In genomic region chr11:107591098-107591445, GRCh38 we compare ENCODE assay signal across 8 cellular contexts. TPM values are rescaled to one million over a fixed set of nuclear protein-coding genes. Genes with fewer than 3 reads are reported as not detected.
DNase-seq lines count a peak whose midpoint lies in the region; ATAC-seq and TF ChIP-seq lines count a peak whose summit lies in the region.

Gene ELMOD1, plus strand, starts transcription at chr11:107591147. Its CDS starts 27,043 bp downstream, at chr11:107618190.

- H3K4me1 ChIP-seq in PC-9 (replicated peaks; ENCODE audit: insufficient read depth) = no peaks in the 10 kb centered on the region

- no peaks in the 10 kb centered on the region for H3K79me2 ChIP-seq in PC-9 (ENCODE audit: low read depth)

- TF ChIP-seq CTCF in PC-9 (conservative IDR thresholded peaks at IDR 0.05) = no peak
- no peak for TF ChIP-seq CTCF in astrocyte of the cerebellum (IDR thresholded peaks at IDR 0.05; ENCODE audit: low read depth, low read length, missing control alignments)

- H3K4me3 ChIP-seq in PC-9 (peak within 1 kb of the TSS; percentile 59), astrocyte of the cerebellum (ENCODE audit: low read depth, low read length) (peak within 1 kb of the TSS; percentile 67)

- POLR2A ChIA-PET in PC-9 (lab: Charles Lee; ENCODE audit: unreplicated experiment) = no interaction called here

- no peak within 1 kb of the TSS for H3K27ac ChIP-seq in PC-9

- H4K20me1 ChIP-seq in PC-9 (ENCODE audit: insufficient read depth) = no peaks in the 10 kb centered on the region

- peak within 1 kb of the TSS; percentile 78 for H2AFZ ChIP-seq in PC-9

- ATAC-seq in activated CD4-positive, CD25-positive, alpha-beta regulatory T cell treated with anti-CD3 and anti-CD28 coated beads, Interleukin-2, amount 50 U/mL, for 24 hours = peak; percentile 16 to 24
- peak; percentile 62 for ATAC-seq in HG02678 (IDR thresholded peaks at IDR 0.05; ENCODE audit: unreplicated experiment)

- H3K4me2 ChIP-seq in PC-9 = peak within 1 kb of the TSS; percentile 82

- intact Hi-C loops in PC-9 (cut with micrococcal nuclease; ENCODE audit: unreplicated experiment) = no loop called here

- no peaks in the 10 kb centered on the region for H3K36me3 ChIP-seq in PC-9 (ENCODE audit: low read depth)

- DNase-seq in activated CD4-positive, CD25-positive, alpha-beta regulatory T cell treated with anti-CD3 and anti-CD28 coated beads, Interleukin-2, amount 50 U/mL, for 72 hours = no peak
- DNase-seq in PC-9 (peak in 1 of 2 experiments; percentile 36), astrocyte of the cerebellum (ENCODE audit: low read depth) (no peak), hypothalamus (lab: John Stamatoyannopoulos, UW) (peak in 43 of 51 donors; percentile 4 to 76 (median 52)), retina (peak; percentile 86), superior temporal gyrus (ENCODE audit: extremely low spot score) (no peak)

- no TSS peak for BruUV-seq in PC-9 (replicated peaks; lab: Mats Ljungman, UMichigan)

- in situ Hi-C loops in astrocyte of the cerebellum (cut with HindIII; ENCODE audit: low sequenced_read_pairs) = no loop called here

- H3K27me3 ChIP-seq in PC-9 (ENCODE audit: insufficient read depth, low read depth) = peaks cover 11% of the 10 kb centered on the region; the same call in 1 of the 2 replicates

- no peaks in the 10 kb centered on the region for H3F3A ChIP-seq in PC-9 (ENCODE audit: insufficient read depth, low read depth)

- CTCF ChIA-PET in PC-9 (lab: Charles Lee) = interaction anchor here (0.7 kb wide), 1 partner anchor 99 kb away, joined by 21 read pairs; no protein-coding TSS in a partner anchor

- no peaks in the 10 kb centered on the region for H3K9me3 ChIP-seq in PC-9 (ENCODE audit: insufficient read depth, low read depth)

- H3K9me2 ChIP-seq in PC-9 (ENCODE audit: insufficient read depth) = no peaks in the 10 kb centered on the region

RNA-seq across cellular contexts. Expression of gene ELMOD1, which starts in this region (rescaled TPM):
- not detected in 2 replicates for total RNA-seq in PC-9 (2021)

Comparison
In these comparisons a context has a peak if more than half of its experiments do, and no peak if none do; other contexts are left out.
1. DNase-seq: peak in hypothalamus (43 of 51) and retina (single experiment); none in activated CD4-positive, CD25-positive, alpha-beta regulatory T cell treated with anti-CD3 and anti-CD28 coated beads, Interleukin-2, amount 50 U/mL, for 72 hours (single experiment), astrocyte of the cerebellum (single experiment) and superior temporal gyrus (single experiment).